Comparison of ENCODE assay signal across 9 cellular contexts in the genomic region with DNA sequence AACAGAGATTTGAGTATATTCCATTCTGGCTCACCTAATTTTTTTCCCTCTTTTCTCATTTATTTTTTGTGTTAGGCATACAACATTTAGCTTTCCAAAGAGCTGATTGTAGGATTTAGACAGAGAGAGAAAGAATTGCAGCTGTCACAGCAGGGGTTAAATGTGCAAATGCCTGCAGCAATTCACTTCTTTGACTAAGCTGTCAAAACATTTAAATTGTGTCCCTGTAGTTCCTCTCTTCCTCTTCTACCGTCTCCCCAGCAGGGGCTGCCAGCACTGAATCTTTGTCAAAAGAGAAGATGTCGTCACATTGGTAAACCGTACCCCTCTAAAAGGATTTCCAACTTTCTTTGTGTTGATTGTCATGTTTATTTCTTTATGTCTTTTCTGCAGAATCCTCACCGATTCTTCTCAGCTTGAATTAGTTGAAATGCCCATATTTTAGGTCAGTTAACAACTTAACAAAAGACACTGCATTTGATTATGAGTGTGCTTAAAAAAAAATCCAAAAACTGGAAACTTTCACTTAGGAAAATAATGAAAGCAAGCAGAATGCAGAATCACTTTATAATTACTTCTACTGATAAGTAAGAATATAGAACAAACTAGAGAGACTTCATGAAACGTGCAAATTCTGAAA.
DNase-seq lines count a peak whose midpoint lies in the region; ATAC-seq, FAIRE-seq and TF ChIP-seq lines count a peak whose summit lies in the region.
"Had no signal": no experiment of that assay in that cellular context is flagged by ENCODE, and none has a peak within 500 bp of the region (broad histone marks: within the 10 kb centered on the region; RNA-seq: fewer than 3 reads in every experiment).

No MANE protein-coding gene starts in this region.

- DNase-seq in HCT116 (ENCODE audit: low read depth, low spot score): no peak
- peak; percentile 74 for DNase-seq in NOMO-1 treated with DMSO at 0.1 percent for 48 hours (lab: John Stamatoyannopoulos, UW; ENCODE audit: unreplicated experiment)
- no peak for DNase-seq in endothelial cell of umbilical vein (ENCODE audit: low read depth, low spot score)
- peak; percentile 44 for DNase-seq in pons (ENCODE audit: low spot score)
- no peak for DNase-seq in NCI-H226
- no peak for DNase-seq in cerebellar cortex (ENCODE audit: low spot score)
- no peak for DNase-seq in NCI-H1105 (lab: John Stamatoyannopoulos, UW)
- DNase-seq in DMS153 (lab: John Stamatoyannopoulos, UW): no peak
- DNase-seq: kidney glomerular epithelial cell had no signal

- TF ChIP-seq POLR2A in HCT116 (IDR thresholded peaks at IDR 0.05; ENCODE audit: borderline replicate concordance, extremely low read depth, insufficient read depth, insufficient read length) (no peak), endothelial cell of umbilical vein (IDR thresholded peaks at IDR 0.05; ENCODE audit: low read depth, low read length) (no peak)

- RAD21 ChIA-PET in HCT116 (lab: Charles Lee; ENCODE audit: low non-redundant PET in 1 of 2, low total read pairs in 2 of 2, uncharacterized antibody in 2 of 2, unreplicated experiment in 2 of 2): no interaction called here

- H3K9me1 ChIP-seq in endothelial cell of umbilical vein (replicated peaks; ENCODE audit: control insufficient read depth, extremely low read depth, insufficient read depth, low read length): no peaks in the 10 kb centered on the region

- dilution Hi-C loops in endothelial cell of umbilical vein (cut with MboI; ENCODE audit: extremely low pct_ligation_motif_present, low sequenced_read_pairs): no loop called here

- H3K9ac ChIP-seq in HCT116 (ENCODE audit: low read length): no peak overlapping the region
- H3K9ac ChIP-seq in endothelial cell of umbilical vein (replicated peaks; ENCODE audit: extremely low read depth, insufficient read depth, low read length): no peak overlapping the region

- no peak overlapping the region for H2AFZ ChIP-seq in HCT116 (ENCODE audit: low read depth, low read length, poor library complexity, severe bottlenecking)
- H2AFZ ChIP-seq in endothelial cell of umbilical vein (ENCODE audit: low read depth, low read length): no peak overlapping the region

- POLR2A ChIA-PET in HCT116 (lab: Charles Lee): no interaction called here
- POLR2A ChIA-PET in endothelial cell of umbilical vein (lab: Charles Lee): no interaction called here

- no peak; the same call in 1 of the 2 replicates for TF ChIP-seq RAD21 in HCT116 (IDR thresholded peaks at IDR 0.05; ENCODE audit: low read depth)

- intact Hi-C loops in HCT116 (cut with micrococcal nuclease): no loop called here
- intact Hi-C loops in endothelial cell of umbilical vein (cut with micrococcal nuclease): no loop called here

- BruUV-seq in HCT116 (replicated peaks; lab: Mats Ljungman, UMichigan): no TSS peak
- BruUV-seq in endothelial cell of umbilical vein (replicated peaks; lab: Mats Ljungman, UMichigan): no TSS peak

- H3K9me2 ChIP-seq in HCT116 (ENCODE audit: insufficient read depth): no peaks in the 10 kb centered on the region

- H3K79me2 ChIP-seq in HCT116 (ENCODE audit: insufficient read depth, low read length): no peaks in the 10 kb centered on the region
- H3K79me2 ChIP-seq in endothelial cell of umbilical vein (ENCODE audit: control insufficient read depth, insufficient read depth, low read length): no peaks in the 10 kb centered on the region

- no peak overlapping the region for H3K4me2 ChIP-seq in HCT116 (ENCODE audit: low read length)
- H3K4me2 ChIP-seq in endothelial cell of umbilical vein (ENCODE audit: insufficient read depth, low read length): no peak overlapping the region

- no peaks in the 10 kb centered on the region for H4K20me1 ChIP-seq in HCT116 (ENCODE audit: insufficient read depth)
- no peaks in the 10 kb centered on the region for H4K20me1 ChIP-seq in endothelial cell of umbilical vein (replicated peaks; ENCODE audit: control insufficient read depth, extremely low read depth, insufficient read depth, low read length)

- H3K4me1 ChIP-seq in HCT116 (ENCODE audit: control insufficient read depth in 1 of 2, insufficient read depth in 2 of 2, low read length in 2 of 2) (no peaks in the 10 kb centered on the region), endothelial cell of umbilical vein (ENCODE audit: control insufficient read depth, extremely low read depth, insufficient read depth, low read length) (no peaks in the 10 kb centered on the region)

- H3K27me3 ChIP-seq in HCT116 (ENCODE audit: insufficient read depth, low read length) (no peaks in the 10 kb centered on the region), endothelial cell of umbilical vein (ENCODE audit: control insufficient read depth in 2 of 2, insufficient read depth in 2 of 2, low read length in 2 of 2) (peaks cover 0 to 2% of the 10 kb centered on the region in 2 experiments)

- CTCF ChIA-PET in HCT116 (lab: Charles Lee) (interaction anchor here (1.5 to 2.0 kb wide), 2 partner anchors 13 to 16 kb away, joined by 5 to 7 read pairs; no protein-coding TSS in a partner anchor), endothelial cell of umbilical vein (lab: Charles Lee) (interaction anchor here (1.1 to 2.0 kb wide), 4 partner anchors 12 to 17 kb away, joined by 3 to 12 read pairs (median 4); no protein-coding TSS in a partner anchor)

- H3K4me3 ChIP-seq in HCT116 (replicated peaks in 1 of 2; ENCODE audit: low read depth in 1 of 2, low read length in 2 of 2) (no peak overlapping the region), endothelial cell of umbilical vein (replicated peaks in 1 of 3; ENCODE audit: insufficient read depth in 1 of 3, low read depth in 1 of 3, low read length in 3 of 3) (no peak overlapping the region)

- no peak for ATAC-seq in HCT116

- H3K9me3 ChIP-seq in HCT116 (ENCODE audit: control insufficient read depth in 1 of 2, insufficient read depth in 1 of 2, low read depth in 1 of 2, low read length in 2 of 2) (no peaks in the 10 kb centered on the region), endothelial cell of umbilical vein (replicated peaks; ENCODE audit: control insufficient read depth, insufficient read depth, low read length) (no peaks in the 10 kb centered on the region)

- TF ChIP-seq CTCF in HCT116 (IDR thresholded peaks at IDR 0.05 in 2 of 3, conservative IDR thresholded peaks at IDR 0.05 in 1 of 3; ENCODE audit: borderline replicate concordance in 1 of 3, insufficient read depth in 1 of 3, low read depth in 2 of 3, low read length in 2 of 3) (peak in 2 of 3 experiments; percentile 22 to 24; a peak in 2 of 6 replicates), endothelial cell of umbilical vein (IDR thresholded peaks at IDR 0.05; ENCODE audit: extremely low read depth in 1 of 2, insufficient read depth in 1 of 2, low read depth in 1 of 2, low read length in 2 of 2) (no peak)

- H3K27ac ChIP-seq in HCT116 (ENCODE audit: low read depth, low read length) (no peak overlapping the region), endothelial cell of umbilical vein (ENCODE audit: insufficient read depth, low read depth, low read length) (no peak overlapping the region)

- FAIRE-seq in endothelial cell of umbilical vein (lab: Jason Lieb, UNC): peak; percentile 24

- H3K36me3 ChIP-seq in HCT116 (ENCODE audit: control insufficient read depth in 1 of 2, insufficient read depth in 2 of 2, low read length in 2 of 2) (no peaks in the 10 kb centered on the region), endothelial cell of umbilical vein (ENCODE audit: control insufficient read depth in 2 of 2, extremely low read depth in 1 of 2, insufficient read depth in 2 of 2, low read length in 2 of 2) (no peaks in the 10 kb centered on the region)

TF ChIP-seq in HCT116, 20 proteins besides CTCF, POLR2A, EP300 and RAD21:
- TF ChIP-seq JUND (IDR thresholded peaks at IDR 0.05): no peak
- no peak for TF ChIP-seq SP1 (IDR thresholded peaks at IDR 0.05; ENCODE audit: low read depth)

TF ChIP-seq in endothelial cell of umbilical vein, 7 proteins besides CTCF, POLR2A, EP300 and RAD21:
- TF ChIP-seq EZH2 (IDR thresholded peaks at IDR 0.05; ENCODE audit: borderline replicate concordance, low read depth, low read length, severe bottlenecking): no peak
- TF ChIP-seq POLR2AphosphoS5 (IDR thresholded peaks at IDR 0.05; ENCODE audit: insufficient read depth, low read depth, low read length): no peak
- TF ChIP-seq MYC (IDR thresholded peaks at IDR 0.05; ENCODE audit: low read depth, low read length): no peak
- no peak for TF ChIP-seq FOS (IDR thresholded peaks at IDR 0.05; ENCODE audit: borderline replicate concordance, insufficient read depth, low read length)
- TF ChIP-seq JUN (IDR thresholded peaks at IDR 0.05; ENCODE audit: borderline replicate concordance, insufficient read depth, insufficient read length, low read depth): no peak

Comparison
In these comparisons a context has a peak if more than half of its experiments do, and no peak if none do; other contexts are left out.
1. DNase-seq: peak in NOMO-1 treated with DMSO at 0.1 percent for 48 hours (single experiment) and pons (single experiment); none in HCT116 (single experiment), endothelial cell of umbilical vein (single experiment), NCI-H226 (single experiment), cerebellar cortex (single experiment), NCI-H1105 (single experiment) and DMS153 (single experiment).
2. CTCF ChIP-seq: peak in HCT116 (2 of 3); none in endothelial cell of umbilical vein (0 of 2).